ENCODE assay signal across 7 cellular contexts in the genomic region with DNA sequence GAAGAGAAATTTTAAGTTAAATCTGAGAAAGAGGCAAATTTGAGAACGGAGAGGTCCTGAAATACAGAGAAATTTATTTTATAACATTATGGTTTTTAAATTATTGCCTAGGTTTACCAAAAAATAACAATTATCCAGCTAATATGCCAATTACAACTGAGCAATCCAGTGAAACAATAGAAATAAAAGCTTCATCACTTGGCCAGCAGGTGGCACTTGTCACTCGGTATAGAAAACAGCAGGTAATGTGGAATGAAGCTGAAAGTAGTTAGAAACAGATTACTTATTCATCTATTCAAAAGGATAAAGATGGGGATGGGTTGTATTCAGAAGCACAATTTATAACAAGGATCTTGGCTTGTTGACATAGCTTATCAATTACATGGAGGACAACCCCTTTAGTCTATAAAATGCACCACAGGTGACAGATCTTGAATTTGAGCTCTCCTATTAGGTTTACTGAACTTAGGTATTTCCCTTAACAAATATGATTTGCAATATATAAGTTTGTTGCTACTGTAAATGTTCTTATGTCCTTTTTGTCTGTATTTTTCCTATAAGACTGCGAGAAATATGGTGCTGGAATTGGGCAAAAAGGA.
DNase-seq lines count a peak whose midpoint lies in the region; ATAC-seq, FAIRE-seq and TF ChIP-seq lines count a peak whose summit lies in the region.

No MANE protein-coding gene starts in this region.

- peak; percentile 79 for TF ChIP-seq RAD21 in GM12878 (IDR thresholded peaks at IDR 0.05; ENCODE audit: insufficient read depth, low read depth, low read length)

- H3K27me3 ChIP-seq in GM12878 (replicated peaks in 1 of 2; ENCODE audit: control insufficient read depth in 2 of 2, insufficient read depth in 2 of 2, low read length in 1 of 2): no peaks in the 10 kb centered on the region

- DNase-seq in GM04504 (ENCODE audit: low read depth) (peak; percentile 13), HT-29 (ENCODE audit: low spot score) (peak; percentile 77), RPMI7951 (ENCODE audit: low read depth) (peak; percentile 44), GM12878 (ENCODE audit: low read depth, low spot score) (peak; percentile 19)
- peak; percentile 18 for DNase-seq in stimulated activated CD4-positive, alpha-beta T cell treated with anti-CD3 and anti-CD28 coated beads, Interleukin-4, amount 100 ng/mL, for 1 hour

- H4K20me1 ChIP-seq in GM12878 (ENCODE audit: control insufficient read depth, insufficient read depth): no peaks in the 10 kb centered on the region

- 20% methylated on average over 3 of the region's 3 CpGs for WGBS in GM12878 (ENCODE audit: insufficient coverage, insufficient replicate concordance, low lambda C conversion rate, missing lambda C conversion rate)

- no peaks in the 10 kb centered on the region for H3K79me2 ChIP-seq in GM12878 (ENCODE audit: control insufficient read depth, insufficient read depth, low read length)

- TF ChIP-seq POLR2A in GM12878 (IDR thresholded peaks at IDR 0.05; ENCODE audit: low read depth, low read length): no peak

- no peaks in the 10 kb centered on the region for H3K36me3 ChIP-seq in GM12878 (ENCODE audit: control insufficient read depth in 2 of 2, insufficient read depth in 2 of 2, low read length in 1 of 2)

- intact Hi-C loops in GM12878 (cut with micrococcal nuclease; ENCODE audit: unreplicated experiment): loop anchor here (1.0 to 10.0 kb wide), 3 partner anchors 59 to 539 kb away; no protein-coding TSS in a partner anchor

- H3K4me1 ChIP-seq in GM12878 (ENCODE audit: control insufficient read depth, insufficient read depth, low read length): no peaks in the 10 kb centered on the region

- ATAC-seq in GM21381 (IDR thresholded peaks at IDR 0.05; ENCODE audit: unreplicated experiment): peak; percentile 80
- peak; percentile 91 for ATAC-seq in GM12878

- no peak overlapping the region for H2AFZ ChIP-seq in GM12878 (ENCODE audit: control insufficient read depth, low read depth, low read length)

- H3K9ac ChIP-seq in GM12878 (ENCODE audit: control insufficient read depth, insufficient read depth, low read length): no peak overlapping the region

- no peak overlapping the region for H3K4me3 ChIP-seq in GM12878

- in situ Hi-C loops in GM12878 (cut with MboI): loop anchor here (5.0 kb wide), 1 partner anchor 59 kb away; no protein-coding TSS in a partner anchor

- CTCF ChIA-PET in GM12878 (lab: Yijun Ruan, JAX): interaction anchor here (0.6 to 7.0 kb wide), 49 partner anchors 8 to 526 kb away, joined by 3 to 224 read pairs (median 4); partner anchors contain the start of gene TRAT1

- no peak overlapping the region for H3K27ac ChIP-seq in GM12878 (ENCODE audit: control insufficient read depth, insufficient read depth)

- peak; percentile 59 to 75 (median 68) for TF ChIP-seq CTCF in GM12878 (IDR thresholded peaks at IDR 0.05 in 2 of 3, conservative IDR thresholded peaks at IDR 0.05 in 1 of 3; ENCODE audit: control insufficient read depth in 2 of 3, extremely low read depth in 1 of 3, insufficient read depth in 1 of 3, low read depth in 3 of 3, low read length in 3 of 3)

- FAIRE-seq in GM12878 (lab: Jason Lieb, UNC) (peak; percentile 93), islet of Langerhans (lab: Jason Lieb, UNC) (peak; percentile 96)

- POLR2A ChIA-PET in GM12878 (lab: Charles Lee): interaction anchor here (2.4 kb wide), 1 partner anchor 59 kb away, joined by 6 read pairs; no protein-coding TSS in a partner anchor

- SMC1A ChIA-PET in GM12878 (lab: Charles Lee; ENCODE audit: uncharacterized antibody, unreplicated experiment): interaction anchor here (0.5 to 6.5 kb wide), 37 partner anchors 8 to 710 kb away, joined by 3 to 127 read pairs (median 4); partner anchors contain the start of gene GUCA1C

- TF ChIP-seq EP300 in GM12878 (IDR thresholded peaks at IDR 0.05; ENCODE audit: borderline replicate concordance in 1 of 2, control insufficient read depth in 1 of 2, low read depth in 2 of 2, low read length in 2 of 2): no peak

- RAD21 ChIA-PET in GM12878 (lab: Charles Lee; ENCODE audit: unreplicated experiment): interaction anchor here (0.6 to 4.7 kb wide), 24 partner anchors 10 to 1291 kb away, joined by 3 to 97 read pairs (median 5); no protein-coding TSS in a partner anchor

- no TSS peak for BruUV-seq in GM12878 (replicated peaks; lab: Mats Ljungman, UMichigan)

- no peaks in the 10 kb centered on the region for H3K9me3 ChIP-seq in GM12878 (replicated peaks; ENCODE audit: control insufficient read depth, insufficient read depth, low read length)

- no peak overlapping the region for H3K4me2 ChIP-seq in GM12878 (ENCODE audit: control insufficient read depth, insufficient read depth)

TF ChIP-seq in GM12878, 131 proteins besides CTCF, POLR2A, EP300 and RAD21:
- peak; percentile 89 for TF ChIP-seq SMC3 (IDR thresholded peaks at IDR 0.05; ENCODE audit: borderline replicate concordance, low read length)
- TF ChIP-seq ZNF687 (IDR thresholded peaks at IDR 0.05): no peak

Comparison
In these comparisons a context has a peak if more than half of its experiments do, and no peak if none do; other contexts are left out.
1. DNase-seq: peak in every context shown above with its lines; median percentile 77 in HT-29; 44 in RPMI7951; 19 in GM12878; 18 in stimulated activated CD4-positive, alpha-beta T cell treated with anti-CD3 and anti-CD28 coated beads, Interleukin-4, amount 100 ng/mL, for 1 hour; 13 in GM04504.